8 cellular contexts compared by ENCODE assay signal in genomic region chr11:506238-506949, GRCh38. TPM values are rescaled to one million over a fixed set of nuclear protein-coding genes. Genes with fewer than 3 reads are reported as not detected.
DNase-seq lines count a peak whose midpoint lies in the region; ATAC-seq and TF ChIP-seq lines count a peak whose summit lies in the region.

No MANE protein-coding gene starts in this region.

- H3K27me3 Mint-ChIP-seq in CD14-positive monocyte (ENCODE audit: low read depth in 3 of 3), result no peaks in the 10 kb centered on the region

- TF ChIP-seq POLR2A in right lobe of liver (IDR thresholded peaks at IDR 0.05), result peak; percentile 90

- intact Hi-C loops in CD14-positive monocyte (cut with micrococcal nuclease), result loop anchor here (2.0 to 10.0 kb wide), 8 partner anchors 56 to 302 kb away; partner anchors contain the start of genes PSMD13 (in 2 of the 2), SIRT3 (in 2 of the 2), BET1L (in 1 of the 2) and PHRF1 (in 1 of the 2)
- intact Hi-C loops in dorsolateral prefrontal cortex (cut with DNase I), result loop anchor here (1.0 to 5.0 kb wide), 6 partner anchors 12 to 269 kb away; partner anchors contain the start of genes PTDSS2 (in 2 of the 2), HRAS (in 1 of the 2), PSMD13 (in 1 of the 2) and SIRT3 (in 1 of the 2)
- intact Hi-C loops in right lobe of liver (cut with DNase I), result no loop called here

- peaks cover 13 to 35% of the 10 kb centered on the region in 2 donors for H3K36me3 Mint-ChIP-seq in CD14-positive monocyte

- no peaks in the 10 kb centered on the region for H3K9me3 ChIP-seq in right lobe of liver

- H3K4me1 Mint-ChIP-seq in CD14-positive monocyte, result peaks cover 41% of the 10 kb centered on the region

- H3K4me1 ChIP-seq in right lobe of liver, result peaks cover 0 to 21% (median 8%) of the 10 kb centered on the region in 4 donors

- peaks cover 0 to 4% (median 2%) of the 10 kb centered on the region in 4 donors for H3K36me3 ChIP-seq in right lobe of liver

- H3K4me3 Mint-ChIP-seq in CD14-positive monocyte, result peak overlapping the region; percentile 92 to 95

- WGBS in right lobe of liver (ENCODE audit: insufficient coverage, low coverage, low lambda C conversion rate, missing lambda C conversion rate), result 2% methylated on average over 21 of the region's 63 CpGs

- H3K27ac ChIP-seq in dorsolateral prefrontal cortex (peak overlapping the region; percentile 88 to 100 (median 99)), right lobe of liver (peak overlapping the region; percentile 96 to 100 (median 98))

- ATAC-seq in GM19395 (IDR thresholded peaks at IDR 0.05; ENCODE audit: unreplicated experiment) (peak; percentile 66), HG03558 (IDR thresholded peaks at IDR 0.05; ENCODE audit: extremely low read depth, unreplicated experiment) (peak; percentile 53), right lobe of liver (peak; percentile 80 to 87 (median 84))

- TF ChIP-seq CTCF in CD14-positive monocyte (IDR thresholded peaks at IDR 0.05) (no peak), dorsolateral prefrontal cortex (IDR thresholded peaks at IDR 0.05 in 54 of 56, conservative IDR thresholded peaks at IDR 0.05 in 2 of 56; ENCODE audit: low read depth in 1 of 56, partially characterized antibody in 56 of 56) (peak in 29 of 56 donors; percentile 7 to 61 (median 32)), right lobe of liver (IDR thresholded peaks at IDR 0.05) (peak in 1 of 4 donors; percentile 17)

- H3K4me3 ChIP-seq in dorsolateral prefrontal cortex (peak overlapping the region; percentile 62 to 100 (median 97)), right lobe of liver (peak overlapping the region; percentile 85 to 100 (median 88))

- DNase-seq in CD14-positive monocyte (ENCODE audit: low spot score) (peak; percentile 98), NCI-H748 treated with DMSO at 0.1 percent for 48 hours (lab: John Stamatoyannopoulos, UW) (peak; percentile 88), dorsolateral prefrontal cortex (peak; percentile 93 to 98 (median 96)), right lobe of liver (peak; percentile 99)
- peak; percentile 97 for DNase-seq in activated CD4-positive, alpha-beta T cell treated with anti-CD3 and anti-CD28 coated beads, Interleukin-2, amount 50 U/mL, for 48 hours
- DNase-seq in stimulated activated CD4-positive, alpha-beta T cell treated with anti-CD3 and anti-CD28 coated beads, Interleukin-4, amount 100 ng/mL, for 24 hours, result peak; percentile 97

- no peaks in the 10 kb centered on the region for H3K27me3 ChIP-seq in dorsolateral prefrontal cortex
- H3K27me3 ChIP-seq in right lobe of liver, result no peaks in the 10 kb centered on the region

- peak overlapping the region; percentile 99 to 100 (median 100) for H3K27ac Mint-ChIP-seq in CD14-positive monocyte

- no peaks in the 10 kb centered on the region for H3K9me3 Mint-ChIP-seq in CD14-positive monocyte

RNA-seq across cellular contexts. Expression of gene RNH1, which starts 0.6 kb away (rescaled TPM):
- 100 to 1,000 TPM; 443 to 445 TPM for polyA plus RNA-seq in CD14-positive monocyte
- total RNA-seq in dorsolateral prefrontal cortex (100 to 1,000 TPM in 68 of 120 experiments, 10 to 100 TPM in 52; 67.4 to 242 (median 102) TPM), right lobe of liver (100 to 1,000 TPM in 2 of 6 experiments, 10 to 100 TPM in 4; 66.4 to 135 (median 76.2) TPM)

RNA-seq across cellular contexts. Expression of gene HRAS, which starts 29.0 kb away (rescaled TPM):
- 10 to 100 TPM; 10.1 to 10.3 TPM for polyA plus RNA-seq in CD14-positive monocyte
- total RNA-seq in dorsolateral prefrontal cortex (100 to 1,000 TPM in 19 of 120 experiments, 10 to 100 TPM in 101; 50.7 to 122 (median 86.8) TPM), right lobe of liver (10 to 100 TPM in 5 of 6 experiments, 1 to 10 TPM in 1; 7.6 to 20.9 (median 14.8) TPM)

RNA-seq across cellular contexts. Expression of gene LRRC56, which starts 30.9 kb away (rescaled TPM):
- polyA plus RNA-seq in CD14-positive monocyte, result under 1 TPM in 1 of 2 donors, not detected in 1; 0.09 TPM
- total RNA-seq in dorsolateral prefrontal cortex (1 to 10 TPM; 1.5 to 6.7 (median 3.8) TPM), right lobe of liver (1 to 10 TPM in 1 of 6 experiments, under 1 TPM in 4, not detected in 1; 0.12 to 1.1 (median 0.71) TPM)

RNA-seq across cellular contexts. Expression of gene LMNTD2, which starts 54.1 kb away (rescaled TPM):
- polyA plus RNA-seq in CD14-positive monocyte, result 1 to 10 TPM in 1 of 2 donors, under 1 TPM in 1; 0.67 to 1.2 TPM
- total RNA-seq in dorsolateral prefrontal cortex, result 1 to 10 TPM in 17 of 120 experiments, under 1 TPM in 67, not detected in 36; 0.20 to 2.8 (median 0.70) TPM
- 10 to 100 TPM in 1 of 6 experiments, 1 to 10 TPM in 5; 4.7 to 14.7 (median 7.9) TPM for total RNA-seq in right lobe of liver

RNA-seq across cellular contexts. Expression of gene RASSF7, which starts 54.4 kb away (rescaled TPM):
- 10 to 100 TPM in 1 of 2 donors, 1 to 10 TPM in 1; 10.0 to 12.4 TPM for polyA plus RNA-seq in CD14-positive monocyte
- 10 to 100 TPM in 34 of 120 experiments, 1 to 10 TPM in 86; 4.1 to 15.0 (median 8.8) TPM for total RNA-seq in dorsolateral prefrontal cortex
- 10 to 100 TPM; 20.5 to 61.1 (median 39.5) TPM for total RNA-seq in right lobe of liver

Comparison
In these comparisons a context has a peak if more than half of its experiments do, and no peak if none do; other contexts are left out.
1. Peak in every context shown above with its lines: DNase-seq, ATAC-seq, H3K4me3 ChIP-seq and H3K27ac ChIP-seq.
2. intact Hi-C loops: an anchor here in CD14-positive monocyte (2.0 to 10.0 kb wide) and dorsolateral prefrontal cortex (1.0 to 5.0 kb wide); none called in right lobe of liver.